ENCODE assay signal across 28 cellular contexts in the genomic region with DNA sequence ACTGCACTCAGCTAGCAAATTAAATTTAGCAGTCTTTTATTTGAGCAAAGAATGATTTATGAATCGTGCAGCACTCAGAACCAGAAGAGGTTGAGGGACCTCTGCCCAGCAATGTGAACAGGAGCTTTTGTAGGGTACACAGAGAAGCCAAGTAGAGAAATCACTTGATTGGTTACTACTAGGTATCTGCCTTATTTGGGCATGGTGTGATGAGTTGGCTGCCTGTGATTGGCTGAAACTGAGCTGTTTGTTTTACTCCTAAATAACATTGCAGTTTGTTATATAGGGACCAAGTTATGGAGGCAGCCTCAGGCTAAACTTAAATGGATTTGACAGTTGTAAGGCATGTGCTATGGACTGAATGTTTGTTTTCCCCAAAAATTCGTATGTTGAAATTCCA.
"Had no signal": no experiment of that assay in that cellular context is flagged by ENCODE, and none has a peak within 500 bp of the region (broad histone marks: within the 10 kb centered on the region; RNA-seq: fewer than 3 reads in every experiment).

No MANE protein-coding gene starts in this region.

- H3K4me1 ChIP-seq: esophagus squamous epithelium had no signal

- H3K4me3 ChIP-seq: esophagus squamous epithelium, gastrocnemius medialis, heart right ventricle, left lung, lower lobe of right lung, mucosa of descending colon had no signal

- DNase-seq: cortex of kidney; effector CD8-positive, alpha-beta T cell; effector memory CD8-positive, alpha-beta T cell; endodermal cell; erythroblast; esophagus squamous epithelium; foreskin fibroblast; foreskin melanocyte; gastrocnemius medialis; glutamatergic neuron; head of caudate nucleus; heart right ventricle; hippocampal formation; left cardiac atrium; left lung; left ventricle myocardium superior; lower lobe of right lung; mesenchymal stem cell; mucosa of descending colon; naive B cell; naive thymus-derived CD8-positive, alpha-beta T cell had no signal

- H3K36me3 ChIP-seq: esophagus squamous epithelium, gastrocnemius medialis, heart right ventricle, left lung, lower lobe of right lung had no signal

- H3K27ac Mint-ChIP-seq: dendritic cell treated with granulocyte-macrophage colony-stimulating factor and Interleukin-4, amounts not matched to agents 40 ng/mL and 50 ng/mL, for 4 days; effector memory CD8-positive, alpha-beta T cell; endodermal cell; mesothelial cell of epicardium; naive B cell; naive thymus-derived CD8-positive, alpha-beta T cell had no signal

- H3K36me3 Mint-ChIP-seq: mesothelial cell of epicardium; naive B cell; naive thymus-derived CD8-positive, alpha-beta T cell had no signal

- FAIRE-seq: endometrium, islet of Langerhans, keratinocyte had no signal

- H3K9me3 Mint-ChIP-seq: dendritic cell treated with granulocyte-macrophage colony-stimulating factor and Interleukin-4, amounts not matched to agents 40 ng/mL and 50 ng/mL, for 4 days; effector memory CD8-positive, alpha-beta T cell; endodermal cell; naive thymus-derived CD8-positive, alpha-beta T cell had no signal

- H3K27me3 Mint-ChIP-seq: dendritic cell treated with granulocyte-macrophage colony-stimulating factor and Interleukin-4, amounts not matched to agents 40 ng/mL and 50 ng/mL, for 4 days had no signal

- H3K9me3 ChIP-seq: gastrocnemius medialis, left lung, lower lobe of right lung, mucosa of descending colon had no signal

- H3K4me1 Mint-ChIP-seq: endodermal cell; naive B cell; naive thymus-derived CD8-positive, alpha-beta T cell had no signal

- H3K27me3 ChIP-seq: esophagus squamous epithelium, gastrocnemius medialis, heart right ventricle, left lung had no signal

- ATAC-seq: effector memory CD8-positive, alpha-beta T cell; esophagus mucosa; gastrocnemius medialis; heart right ventricle; left cardiac atrium; left lung; left ventricle myocardium superior; lower lobe of right lung; mucosa of descending colon; naive thymus-derived CD8-positive, alpha-beta T cell had no signal

- H3K27ac ChIP-seq: epithelial cell of prostate, esophagus squamous epithelium, gastrocnemius medialis, heart right ventricle, left lung, lower lobe of right lung had no signal

- H3K4me3 Mint-ChIP-seq: dendritic cell treated with granulocyte-macrophage colony-stimulating factor and Interleukin-4, amounts not matched to agents 40 ng/mL and 50 ng/mL, for 4 days; effector memory CD8-positive, alpha-beta T cell; endodermal cell; mesothelial cell of epicardium; naive B cell; naive thymus-derived CD8-positive, alpha-beta T cell had no signal
